Comparison of ENCODE assay signal across 14 cellular contexts in genomic region chr1:163774390-163774789, GRCh38.
"Had no signal": no experiment of that assay in that cellular context is flagged by ENCODE, and none has a peak within 500 bp of the region (broad histone marks: within the 10 kb centered on the region; RNA-seq: fewer than 3 reads in every experiment).

No MANE protein-coding gene starts in this region.

- DNase-seq: activated CD4-positive, alpha-beta T cell treated with anti-CD3 and anti-CD28 coated beads for 1 hour; activated CD8-positive, alpha-beta memory T cell treated with anti-CD3 and anti-CD28 coated beads for 24 hours; activated effector memory CD4-positive, alpha-beta T cell treated with anti-CD3 and anti-CD28 coated beads, Interleukin-2, amount 50 U/mL, for 16 hours; activated T-cell treated with anti-CD3 and anti-CD28 coated beads, Interleukin-2, amount 50 U/mL, for 72 hours; cortex of kidney; gastrocnemius medialis; head of caudate nucleus; left ventricle myocardium superior; naive thymus-derived CD8-positive, alpha-beta T cell; retina; stimulated activated CD4-positive, alpha-beta T cell treated with anti-CD3 and anti-CD28 coated beads, Interleukin-2, amount 100 ng/mL, for 24 hours; trophoblast cell; WERI-Rb-1 had no signal

- FAIRE-seq: endometrium had no signal

- ATAC-seq: activated T-cell treated with anti-CD3 and anti-CD28 coated beads, Interleukin-2, amount 50 U/mL, for 72 hours; gastrocnemius medialis; left ventricle myocardium superior; naive thymus-derived CD8-positive, alpha-beta T cell had no signal
